Comparison of ENCODE assay signal across 16 cellular contexts in the genomic region with DNA sequence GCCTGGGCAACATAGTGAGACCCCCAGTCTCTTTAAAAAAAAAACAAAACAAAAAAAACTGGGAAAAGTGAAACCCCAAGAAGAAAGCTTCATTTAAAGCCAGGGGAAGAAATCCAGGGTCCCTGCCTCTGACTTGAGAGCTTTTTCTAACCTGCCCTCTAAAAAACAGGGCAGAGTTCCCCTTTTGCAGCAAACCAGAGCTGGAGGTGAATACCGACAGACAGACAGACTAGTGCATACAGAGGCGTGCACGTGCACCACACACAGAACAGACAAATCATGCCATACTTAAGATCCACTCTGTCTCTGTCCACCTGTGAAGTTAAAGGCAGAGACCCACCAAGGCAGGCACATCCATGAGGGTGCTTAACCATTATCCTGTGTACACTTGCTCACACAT. TPM values are rescaled to one million over a fixed set of nuclear protein-coding genes. Genes with fewer than 3 reads are reported as not detected.
DNase-seq lines count a peak whose midpoint lies in the region; ATAC-seq and TF ChIP-seq lines count a peak whose summit lies in the region.
"Had no signal": no experiment of that assay in that cellular context is flagged by ENCODE, and none has a peak within 500 bp of the region (broad histone marks: within the 10 kb centered on the region; RNA-seq: fewer than 3 reads in every experiment).

No MANE protein-coding gene starts in this region.

- peak overlapping the region; percentile 95 for H3K27ac Mint-ChIP-seq in activated CD4-positive, alpha-beta T cell treated with anti-CD3 and anti-CD28 coated beads for 36 hours
- H3K27ac Mint-ChIP-seq in activated T-helper 17 cell treated with anti-CD3 and anti-CD28 coated beads, Interleukin-2, amount 50 U/mL, for 72 hours, result peak overlapping the region; percentile 95
- H3K27ac Mint-ChIP-seq in memory B cell, result no peak overlapping the region

- H3K4me1 ChIP-seq in MM.1S (ENCODE audit: low read length), result peaks cover 41% of the 10 kb centered on the region
- H3K4me1 ChIP-seq: left ventricle myocardium inferior had no signal

- peaks cover 44% of the 10 kb centered on the region for H3F3A ChIP-seq in MM.1S (ENCODE audit: insufficient read depth, low read length)

- H3K4me3 Mint-ChIP-seq in activated CD4-positive, alpha-beta T cell treated with anti-CD3 and anti-CD28 coated beads for 36 hours, result no peak overlapping the region
- peak overlapping the region; percentile 74 for H3K4me3 Mint-ChIP-seq in activated T-helper 17 cell treated with anti-CD3 and anti-CD28 coated beads, Interleukin-2, amount 50 U/mL, for 72 hours
- no peak overlapping the region for H3K4me3 Mint-ChIP-seq in memory B cell

- POLR2A ChIA-PET in activated CD4-positive, alpha-beta T cell treated with anti-CD3 and anti-CD28 coated beads for 36 hours (lab: Charles Lee), result interaction anchor here (1.0 kb wide), 1 partner anchor 15 kb away, joined by 3 read pairs; a partner anchor contains a TSS

- no peaks in the 10 kb centered on the region for H3K9me2 ChIP-seq in MM.1S (replicated peaks; ENCODE audit: insufficient read depth, low read length)

- H3K4me2 ChIP-seq in MM.1S (ENCODE audit: low read depth, low read length), result no peak overlapping the region

- H3K27ac ChIP-seq in MM.1S (ENCODE audit: low read length), result peak overlapping the region; percentile 56; the same call in 1 of the 2 replicates
- H3K27ac ChIP-seq: cardiac muscle cell, left ventricle myocardium inferior, ovary had no signal

- no peaks in the 10 kb centered on the region for H4K20me1 ChIP-seq in MM.1S (ENCODE audit: insufficient read depth, low read length)

- no peak overlapping the region for H2AFZ ChIP-seq in MM.1S (ENCODE audit: low read length)

- no peaks in the 10 kb centered on the region for H3K9me3 Mint-ChIP-seq in activated CD4-positive, alpha-beta T cell treated with anti-CD3 and anti-CD28 coated beads for 36 hours (ENCODE audit: low read depth)
- no peaks in the 10 kb centered on the region for H3K9me3 Mint-ChIP-seq in activated T-helper 17 cell treated with anti-CD3 and anti-CD28 coated beads, Interleukin-2, amount 50 U/mL, for 72 hours
- H3K9me3 Mint-ChIP-seq in memory B cell, result no peaks in the 10 kb centered on the region
- H3K9me3 Mint-ChIP-seq: IgD-negative memory B cell had no signal

- H3K79me2 ChIP-seq in MM.1S (ENCODE audit: low read length), result peaks cover 17% of the 10 kb centered on the region; the same call in 1 of the 2 replicates

- CTCF ChIA-PET in activated CD4-positive, alpha-beta T cell treated with anti-CD3 and anti-CD28 coated beads for 36 hours (lab: Charles Lee), result interaction anchor here (0.6 to 2.0 kb wide), 5 partner anchors 8 to 84 kb away, joined by 3 to 8 read pairs (median 5); a partner anchor contains a TSS

- no peaks in the 10 kb centered on the region for H3K9me3 ChIP-seq in MM.1S (replicated peaks; ENCODE audit: insufficient read depth, low read length)
- H3K9me3 ChIP-seq: left ventricle myocardium inferior, ovary had no signal

- H3K36me3 ChIP-seq in MM.1S (replicated peaks; ENCODE audit: insufficient read depth, low read length), result no peaks in the 10 kb centered on the region
- H3K36me3 ChIP-seq: ovary had no signal

- TF ChIP-seq CTCF in MM.1S (IDR thresholded peaks at IDR 0.05; ENCODE audit: low read length), result no peak

- H3K9ac ChIP-seq in MM.1S (ENCODE audit: low read length), result no peak overlapping the region

- H3K4me3 ChIP-seq in MM.1S (ENCODE audit: low read length), result no peak overlapping the region
- H3K4me3 ChIP-seq: cardiac muscle cell, left ventricle myocardium inferior, ovary had no signal

- no peak for DNase-seq in activated CD4-positive, alpha-beta T cell treated with anti-CD3 and anti-CD28 coated beads for 36 hours
- DNase-seq in activated CD4-positive, alpha-beta T cell treated with anti-CD3 and anti-CD28 coated beads for 1 hour, result no peak
- DNase-seq in MM.1S (no peak), memory B cell (ENCODE audit: low spot score in 2 of 2) (no peak), cerebellar nuclear complex (lab: John Stamatoyannopoulos, UW) (no peak), NAMALWA (ENCODE audit: low spot score) (no peak)
- DNase-seq: COR-L47, left ventricle myocardium inferior, NCI-H1105 treated with DMSO at 0.1 percent for 48 hours, NCI-H2171, ovary, SHP77 treated with DMSO at 0.1 percent for 48 hours had no signal

- peaks cover 52% of the 10 kb centered on the region for H3K4me1 Mint-ChIP-seq in activated CD4-positive, alpha-beta T cell treated with anti-CD3 and anti-CD28 coated beads for 36 hours
- peaks cover 35% of the 10 kb centered on the region for H3K4me1 Mint-ChIP-seq in activated T-helper 17 cell treated with anti-CD3 and anti-CD28 coated beads, Interleukin-2, amount 50 U/mL, for 72 hours
- peaks cover 10% of the 10 kb centered on the region for H3K4me1 Mint-ChIP-seq in memory B cell

- no peak for ATAC-seq in activated CD4-positive, alpha-beta T cell treated with anti-CD3 and anti-CD28 coated beads for 36 hours
- ATAC-seq in activated T-helper 17 cell treated with anti-CD3 and anti-CD28 coated beads, Interleukin-2, amount 50 U/mL, for 72 hours (replicated peaks), result no peak
- ATAC-seq in memory B cell (ENCODE audit: low read depth), result peak; percentile 52
- ATAC-seq in HG03521 (IDR thresholded peaks at IDR 0.05; ENCODE audit: unreplicated experiment), result no peak

- intact Hi-C loops in activated CD4-positive, alpha-beta T cell treated with anti-CD3 and anti-CD28 coated beads for 36 hours (cut with DNase I, micrococcal nuclease), result no loop called here

- no peaks in the 10 kb centered on the region for H3K27me3 Mint-ChIP-seq in activated CD4-positive, alpha-beta T cell treated with anti-CD3 and anti-CD28 coated beads for 36 hours
- H3K27me3 Mint-ChIP-seq in activated T-helper 17 cell treated with anti-CD3 and anti-CD28 coated beads, Interleukin-2, amount 50 U/mL, for 72 hours, result no peaks in the 10 kb centered on the region
- no peaks in the 10 kb centered on the region for H3K27me3 Mint-ChIP-seq in memory B cell
- H3K27me3 Mint-ChIP-seq: IgD-negative memory B cell had no signal

- peaks cover 17% of the 10 kb centered on the region for H3K36me3 Mint-ChIP-seq in activated CD4-positive, alpha-beta T cell treated with anti-CD3 and anti-CD28 coated beads for 36 hours (ENCODE audit: low read depth)
- peaks cover 34% of the 10 kb centered on the region for H3K36me3 Mint-ChIP-seq in activated T-helper 17 cell treated with anti-CD3 and anti-CD28 coated beads, Interleukin-2, amount 50 U/mL, for 72 hours (ENCODE audit: low read depth)
- H3K36me3 Mint-ChIP-seq in memory B cell, result peaks cover 6% of the 10 kb centered on the region

- no peaks in the 10 kb centered on the region for H3K27me3 ChIP-seq in MM.1S (replicated peaks; ENCODE audit: insufficient read depth, low read length)
- H3K27me3 ChIP-seq: cardiac muscle cell, ovary had no signal

RNA-seq across cellular contexts. Expression of a gene that starts 11.7 kb away (rescaled TPM):
- total RNA-seq in activated CD4-positive, alpha-beta T cell treated with anti-CD3 and anti-CD28 coated beads for 36 hours, result 10 to 100 TPM in 1 of 2 experiments, 1 to 10 TPM in 1; 8.5 to 11.3 TPM
- 10 to 100 TPM; 37.3 to 72.5 TPM for total RNA-seq in activated T-helper 17 cell treated with anti-CD3 and anti-CD28 coated beads, Interleukin-2, amount 50 U/mL, for 72 hours

RNA-seq across cellular contexts. Expression of a gene that starts 14.6 kb away (rescaled TPM):
- 10 to 100 TPM; 39.0 to 39.4 TPM for total RNA-seq in activated CD4-positive, alpha-beta T cell treated with anti-CD3 and anti-CD28 coated beads for 36 hours
- 10 to 100 TPM; 25.9 to 58.3 TPM for total RNA-seq in activated T-helper 17 cell treated with anti-CD3 and anti-CD28 coated beads, Interleukin-2, amount 50 U/mL, for 72 hours

RNA-seq across cellular contexts. Expression of a gene that starts 56.7 kb away (rescaled TPM):
- not detected for total RNA-seq in activated CD4-positive, alpha-beta T cell treated with anti-CD3 and anti-CD28 coated beads for 36 hours
- under 1 TPM; 0.42 to 0.45 TPM for total RNA-seq in activated T-helper 17 cell treated with anti-CD3 and anti-CD28 coated beads, Interleukin-2, amount 50 U/mL, for 72 hours
